24 cellular contexts compared by ENCODE assay signal in the genomic region with DNA sequence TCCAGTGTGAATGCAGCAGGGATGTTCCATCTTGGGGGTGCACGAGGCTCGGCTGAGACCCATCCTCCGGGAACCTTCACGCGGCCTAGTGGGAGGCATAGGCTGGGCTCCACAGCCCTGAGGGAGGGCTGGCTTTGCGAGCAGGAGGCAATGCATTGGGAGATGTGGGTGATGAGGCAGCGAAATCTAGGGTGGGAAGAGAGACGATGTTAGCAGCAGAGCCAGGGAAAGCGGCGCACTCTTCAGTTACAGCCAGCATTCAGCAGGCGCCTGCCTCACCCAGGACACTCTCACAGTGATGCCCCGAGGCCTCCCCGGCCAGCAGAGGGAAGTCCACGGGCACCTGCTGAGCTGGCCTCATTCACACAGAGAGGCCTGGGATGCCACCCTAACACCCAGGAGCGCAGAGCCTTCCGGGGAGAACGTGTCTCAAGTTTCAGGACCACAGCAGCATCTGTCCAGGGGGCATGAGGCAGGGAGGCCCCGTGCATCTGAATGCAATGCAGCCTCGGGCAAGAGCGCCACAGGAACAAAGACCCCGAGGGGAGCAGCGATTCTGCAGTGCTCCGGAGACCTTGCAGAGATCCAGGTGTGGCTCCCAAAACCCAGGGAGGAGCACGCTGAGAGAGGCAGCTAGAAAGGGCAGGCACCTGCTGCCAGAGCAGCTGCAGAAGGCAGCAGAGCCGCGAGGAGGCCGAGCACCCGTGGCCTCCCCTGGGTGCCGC.
DNase-seq lines count a peak whose midpoint lies in the region; ATAC-seq lines count a peak whose summit lies in the region.
"Had no signal": no experiment of that assay in that cellular context is flagged by ENCODE, and none has a peak within 500 bp of the region (broad histone marks: within the 10 kb centered on the region; RNA-seq: fewer than 3 reads in every experiment).

No MANE protein-coding gene starts in this region.

- no peaks in the 10 kb centered on the region for H3K9me3 Mint-ChIP-seq in activated naive CD4-positive, alpha-beta T cell treated with anti-CD3 and anti-CD28 coated beads for 36 hours
- no peaks in the 10 kb centered on the region for H3K9me3 Mint-ChIP-seq in activated naive CD4-positive, alpha-beta T cell treated with anti-CD3 and anti-CD28 coated beads, Interleukin-2, amount 50 U/mL, for 72 hours
- no peaks in the 10 kb centered on the region for H3K9me3 Mint-ChIP-seq in central memory CD8-positive, alpha-beta T cell
- no peaks in the 10 kb centered on the region for H3K9me3 Mint-ChIP-seq in stimulated activated effector memory CD8-positive, alpha-beta T cell treated with anti-CD3 and anti-CD28 coated beads, Interleukin-12 subunit alpha, Interleukin-12 subunit beta, amount 100 ng/mL, for 72 hours
- H3K9me3 Mint-ChIP-seq: T-helper 1 cell treated with Interleukin-12 subunit alpha and Interleukin-12 subunit beta and Interleukin-4 antibody, amounts not matched to agents 30 μg/mL and 1 μg/mL, for 36 hours had no signal

- no peak for DNase-seq in activated naive CD4-positive, alpha-beta T cell treated with anti-CD3 and anti-CD28 coated beads for 36 hours
- DNase-seq in activated naive CD4-positive, alpha-beta T cell treated with anti-CD3 and anti-CD28 coated beads, Interleukin-2, amount 50 U/mL, for 72 hours (ENCODE audit: low spot score in 2 of 2) = no peak
- DNase-seq in T-helper 17 cell (no peak), NCI-H774 (lab: John Stamatoyannopoulos, UW) (no peak), NCI-H526 treated with DMSO at 0.1 percent for 48 hours (lab: John Stamatoyannopoulos, UW) (no peak), EL (no peak)
- no peak for DNase-seq in central memory CD8-positive, alpha-beta T cell (ENCODE audit: low spot score in 2 of 2)
- DNase-seq in stimulated activated effector memory CD8-positive, alpha-beta T cell treated with anti-CD3 and anti-CD28 coated beads, Interleukin-12 subunit alpha, Interleukin-12 subunit beta, amount 100 ng/mL, for 72 hours (ENCODE audit: low spot score in 2 of 2) = no peak
- DNase-seq: ACHN; activated gamma-delta T cell treated with Interleukin-2 at 50 U/mL for 16 hours; HCEC 1CT; KG1; lower lobe of right lung; MM.1S; NCI-H1694; NCI-H2171 treated with DMSO at 0.1 percent for 48 hours; NCI-H69; retina; small intestine; stimulated activated naive CD4-positive, alpha-beta T cell had no signal

- no peak for ATAC-seq in activated naive CD4-positive, alpha-beta T cell treated with anti-CD3 and anti-CD28 coated beads, Interleukin-2, amount 50 U/mL, for 72 hours
- ATAC-seq in T-helper 17 cell = no peak
- ATAC-seq in central memory CD8-positive, alpha-beta T cell (replicated peaks; ENCODE audit: extremely low read depth, poor library complexity, severe bottlenecking) = no peak
- no peak for ATAC-seq in stimulated activated effector memory CD8-positive, alpha-beta T cell treated with anti-CD3 and anti-CD28 coated beads, Interleukin-12 subunit alpha, Interleukin-12 subunit beta, amount 100 ng/mL, for 72 hours
- ATAC-seq: lower lobe of right lung had no signal

- H3K27me3 Mint-ChIP-seq in activated naive CD4-positive, alpha-beta T cell treated with anti-CD3 and anti-CD28 coated beads for 36 hours (ENCODE audit: low read depth) = no peaks in the 10 kb centered on the region
- no peaks in the 10 kb centered on the region for H3K27me3 Mint-ChIP-seq in T-helper 17 cell
- no peaks in the 10 kb centered on the region for H3K27me3 Mint-ChIP-seq in central memory CD8-positive, alpha-beta T cell

- intact Hi-C loops in activated naive CD4-positive, alpha-beta T cell treated with anti-CD3 and anti-CD28 coated beads for 36 hours (cut with micrococcal nuclease) = no loop called here

- H3K27ac Mint-ChIP-seq in activated naive CD4-positive, alpha-beta T cell treated with anti-CD3 and anti-CD28 coated beads for 36 hours = peak overlapping the region; percentile 33
- peak overlapping the region in 1 of 2 donors; percentile 98 for H3K27ac Mint-ChIP-seq in activated naive CD4-positive, alpha-beta T cell treated with anti-CD3 and anti-CD28 coated beads, Interleukin-2, amount 50 U/mL, for 72 hours
- H3K27ac Mint-ChIP-seq in T-helper 17 cell = peak overlapping the region; percentile 72
- peak overlapping the region; percentile 78 for H3K27ac Mint-ChIP-seq in central memory CD8-positive, alpha-beta T cell (ENCODE audit: low read depth)
- H3K27ac Mint-ChIP-seq in stimulated activated effector memory CD8-positive, alpha-beta T cell treated with anti-CD3 and anti-CD28 coated beads, Interleukin-12 subunit alpha, Interleukin-12 subunit beta, amount 100 ng/mL, for 72 hours = peak overlapping the region; percentile 48
- H3K27ac Mint-ChIP-seq: T-helper 1 cell treated with Interleukin-12 subunit alpha and Interleukin-12 subunit beta and Interleukin-4 antibody, amounts not matched to agents 30 μg/mL and 1 μg/mL, for 36 hours had no signal

- peaks cover 45% of the 10 kb centered on the region for H3K36me3 Mint-ChIP-seq in activated naive CD4-positive, alpha-beta T cell treated with anti-CD3 and anti-CD28 coated beads for 36 hours (ENCODE audit: low read depth)
- H3K36me3 Mint-ChIP-seq in activated naive CD4-positive, alpha-beta T cell treated with anti-CD3 and anti-CD28 coated beads, Interleukin-2, amount 50 U/mL, for 72 hours = peaks cover 21% of the 10 kb centered on the region in 2 donors
- peaks cover 11% of the 10 kb centered on the region for H3K36me3 Mint-ChIP-seq in T-helper 17 cell (ENCODE audit: low read depth)
- peaks cover 82% of the 10 kb centered on the region for H3K36me3 Mint-ChIP-seq in central memory CD8-positive, alpha-beta T cell (ENCODE audit: insufficient read depth)
- peaks cover 100% of the 10 kb centered on the region for H3K36me3 Mint-ChIP-seq in stimulated activated effector memory CD8-positive, alpha-beta T cell treated with anti-CD3 and anti-CD28 coated beads, Interleukin-12 subunit alpha, Interleukin-12 subunit beta, amount 100 ng/mL, for 72 hours

- CTCF ChIA-PET in activated naive CD4-positive, alpha-beta T cell treated with anti-CD3 and anti-CD28 coated beads for 36 hours (lab: Charles Lee) = interaction anchor here (0.8 to 1.1 kb wide), 2 partner anchors 10 to 332 kb away, joined by 3 read pairs; no protein-coding TSS in a partner anchor

- no peak overlapping the region for H3K4me3 Mint-ChIP-seq in activated naive CD4-positive, alpha-beta T cell treated with anti-CD3 and anti-CD28 coated beads for 36 hours
- no peak overlapping the region for H3K4me3 Mint-ChIP-seq in T-helper 17 cell
- no peak overlapping the region for H3K4me3 Mint-ChIP-seq in central memory CD8-positive, alpha-beta T cell
- H3K4me3 Mint-ChIP-seq in stimulated activated effector memory CD8-positive, alpha-beta T cell treated with anti-CD3 and anti-CD28 coated beads, Interleukin-12 subunit alpha, Interleukin-12 subunit beta, amount 100 ng/mL, for 72 hours = no peak overlapping the region
- H3K4me3 Mint-ChIP-seq: T-helper 1 cell treated with Interleukin-12 subunit alpha and Interleukin-12 subunit beta and Interleukin-4 antibody, amounts not matched to agents 30 μg/mL and 1 μg/mL, for 36 hours had no signal

- H3K9me3 ChIP-seq in T-helper 17 cell (ENCODE audit: control insufficient read depth, low read length, poor library complexity, severe bottlenecking) = no peaks in the 10 kb centered on the region
- H3K9me3 ChIP-seq: ascending aorta, BLaER1, lower lobe of right lung, SJSA1 had no signal

- H3K4me1 Mint-ChIP-seq in activated naive CD4-positive, alpha-beta T cell treated with anti-CD3 and anti-CD28 coated beads for 36 hours (ENCODE audit: low read depth) = no peaks in the 10 kb centered on the region
- H3K4me1 Mint-ChIP-seq in T-helper 17 cell = no peaks in the 10 kb centered on the region
- H3K4me1 Mint-ChIP-seq in central memory CD8-positive, alpha-beta T cell = no peaks in the 10 kb centered on the region
- H3K4me1 Mint-ChIP-seq in stimulated activated effector memory CD8-positive, alpha-beta T cell treated with anti-CD3 and anti-CD28 coated beads, Interleukin-12 subunit alpha, Interleukin-12 subunit beta, amount 100 ng/mL, for 72 hours = peaks cover 4% of the 10 kb centered on the region
